ENCODE assay signal across 15 cellular contexts in the genomic region with DNA sequence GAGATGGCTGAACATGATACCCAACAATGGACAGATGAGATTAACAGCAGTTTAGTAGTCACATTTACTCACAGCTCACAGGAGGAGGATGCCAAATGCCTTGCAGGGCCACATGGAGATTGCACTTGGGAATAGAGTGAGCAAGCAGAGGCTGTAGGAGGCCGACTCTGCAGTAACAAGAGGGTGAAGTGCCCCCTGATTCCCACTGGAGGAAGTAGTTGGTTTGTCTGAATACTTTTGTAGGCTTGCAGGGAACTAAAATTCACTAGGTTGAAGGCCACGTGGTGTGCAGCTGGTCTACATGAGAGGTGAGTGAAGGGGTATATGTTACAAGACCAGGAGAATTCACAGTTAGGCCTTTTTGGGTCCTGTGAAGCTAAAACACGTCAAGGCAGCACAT.
DNase-seq lines count a peak whose midpoint lies in the region; ATAC-seq and TF ChIP-seq lines count a peak whose summit lies in the region.
"Had no signal": no experiment of that assay in that cellular context is flagged by ENCODE, and none has a peak within 500 bp of the region (broad histone marks: within the 10 kb centered on the region; RNA-seq: fewer than 3 reads in every experiment).

No MANE protein-coding gene starts in this region.

- H3K4me3 ChIP-seq in foreskin fibroblast (ENCODE audit: low read depth in 1 of 2, low read length in 2 of 2) (no peak overlapping the region), spleen (peak overlapping the region in 3 of 8 donors; percentile 7 to 37 (median 12)), lower leg skin (ENCODE audit: low read depth, poor library complexity, severe bottlenecking) (no peak overlapping the region)
- H3K4me3 ChIP-seq: colonic mucosa, GM23338, PC-9 had no signal

- DNase-seq in EH (ENCODE audit: low read depth) (peak; percentile 58), RPMI7951 (ENCODE audit: low read depth) (peak; percentile 69), foreskin fibroblast (peak; percentile 56 to 78), spleen (no peak), lower leg skin (ENCODE audit: low spot score in 2 of 2) (no peak)
- no peak for DNase-seq in activated naive CD4-positive, alpha-beta T cell treated with anti-CD3 and anti-CD28 coated beads for 36 hours
- DNase-seq: activated CD4-positive, alpha-beta memory T cell treated with anti-CD3 and anti-CD28 coated beads, Interleukin-2, amount 10 ng/mL, durations not matched to agents 7 days and 5 days; CD8-positive, alpha-beta T cell; colonic mucosa; DND-41; NCI-H2081; PC-9 had no signal

- H3K36me3 Mint-ChIP-seq in activated naive CD4-positive, alpha-beta T cell treated with anti-CD3 and anti-CD28 coated beads for 36 hours (ENCODE audit: low read depth), result no peaks in the 10 kb centered on the region
- H3K36me3 Mint-ChIP-seq: CD8-positive, alpha-beta T cell had no signal

- peaks cover 2% of the 10 kb centered on the region for H3K27me3 Mint-ChIP-seq in activated naive CD4-positive, alpha-beta T cell treated with anti-CD3 and anti-CD28 coated beads for 36 hours (ENCODE audit: low read depth)
- H3K27me3 Mint-ChIP-seq: activated CD4-positive, alpha-beta memory T cell treated with anti-CD3 and anti-CD28 coated beads, Interleukin-2, amount 10 ng/mL, durations not matched to agents 7 days and 5 days had no signal

- ATAC-seq in GM21526 (IDR thresholded peaks at IDR 0.05; ENCODE audit: low FRiP score, unreplicated experiment), result no peak
- ATAC-seq: CD8-positive, alpha-beta T cell; GM23338 had no signal

- no peak overlapping the region for H3K27ac Mint-ChIP-seq in activated naive CD4-positive, alpha-beta T cell treated with anti-CD3 and anti-CD28 coated beads for 36 hours
- H3K27ac Mint-ChIP-seq: activated CD4-positive, alpha-beta memory T cell treated with anti-CD3 and anti-CD28 coated beads, Interleukin-2, amount 10 ng/mL, durations not matched to agents 7 days and 5 days; CD8-positive, alpha-beta T cell; GM23338 had no signal

- CTCF ChIA-PET in activated naive CD4-positive, alpha-beta T cell treated with anti-CD3 and anti-CD28 coated beads for 36 hours (lab: Charles Lee), result no interaction called here

- TF ChIP-seq CTCF in foreskin fibroblast (IDR thresholded peaks at IDR 0.05; ENCODE audit: low read depth, low read length), result peak; percentile 10
- TF ChIP-seq CTCF in spleen (IDR thresholded peaks at IDR 0.05 in 8 of 11, conservative IDR thresholded peaks at IDR 0.05 in 3 of 11), result no peak
- no peak for TF ChIP-seq CTCF in lower leg skin (IDR thresholded peaks at IDR 0.05)

- H3K4me1 Mint-ChIP-seq in activated naive CD4-positive, alpha-beta T cell treated with anti-CD3 and anti-CD28 coated beads for 36 hours (ENCODE audit: low read depth), result no peaks in the 10 kb centered on the region
- H3K4me1 Mint-ChIP-seq: activated CD4-positive, alpha-beta memory T cell treated with anti-CD3 and anti-CD28 coated beads, Interleukin-2, amount 10 ng/mL, durations not matched to agents 7 days and 5 days had no signal

- no peaks in the 10 kb centered on the region for H3K9me3 ChIP-seq in spleen
- H3K9me3 ChIP-seq: colonic mucosa had no signal

- no peaks in the 10 kb centered on the region for H3K9me3 Mint-ChIP-seq in activated naive CD4-positive, alpha-beta T cell treated with anti-CD3 and anti-CD28 coated beads for 36 hours
- H3K9me3 Mint-ChIP-seq: activated CD4-positive, alpha-beta memory T cell treated with anti-CD3 and anti-CD28 coated beads, Interleukin-2, amount 10 ng/mL, durations not matched to agents 7 days and 5 days; CD8-positive, alpha-beta T cell; GM23338 had no signal

- H3K27ac ChIP-seq in spleen, result peak overlapping the region in 7 of 8 donors; percentile 27 to 77 (median 72)
- H3K27ac ChIP-seq: colonic mucosa, parathyroid adenoma had no signal

- 57 to 71% (median 64%) methylated on average over 3 of the region's 3 CpGs for WGBS in spleen, 5 donors
- WGBS in lower leg skin, 2 donors, result 60 to 67% methylated on average over 3 of the region's 3 CpGs

- TF ChIP-seq POLR2A in spleen (IDR thresholded peaks at IDR 0.05), result no peak
- TF ChIP-seq POLR2A in lower leg skin (IDR thresholded peaks at IDR 0.05), result no peak

- peaks cover 0 to 5% (median 0%) of the 10 kb centered on the region in 7 donors for H3K27me3 ChIP-seq in spleen (replicated peaks in 1 of 7)
- H3K27me3 ChIP-seq: colonic mucosa had no signal

- peaks cover 0 to 15% (median 4%) of the 10 kb centered on the region in 6 donors for H3K4me1 ChIP-seq in spleen
- H3K4me1 ChIP-seq: colonic mucosa had no signal

- H3K4me3 Mint-ChIP-seq in activated naive CD4-positive, alpha-beta T cell treated with anti-CD3 and anti-CD28 coated beads for 36 hours, result no peak overlapping the region
- H3K4me3 Mint-ChIP-seq: activated CD4-positive, alpha-beta memory T cell treated with anti-CD3 and anti-CD28 coated beads, Interleukin-2, amount 10 ng/mL, durations not matched to agents 7 days and 5 days; CD8-positive, alpha-beta T cell; GM23338 had no signal

- intact Hi-C loops in spleen (cut with DNase I; ENCODE audit: low total_unique reads) (no loop called here), lower leg skin (cut with DNase I; ENCODE audit: low total_unique reads) (no loop called here)
- intact Hi-C loops in activated naive CD4-positive, alpha-beta T cell treated with anti-CD3 and anti-CD28 coated beads for 36 hours (cut with micrococcal nuclease), result no loop called here

- no peaks in the 10 kb centered on the region for H3K36me3 ChIP-seq in spleen
- H3K36me3 ChIP-seq: colonic mucosa had no signal

Comparison
In these comparisons a context has a peak if more than half of its experiments do, and no peak if none do; other contexts are left out.
1. DNase-seq: peak in EH (single experiment), RPMI7951 (single experiment) and foreskin fibroblast (2 of 2); none in spleen (single experiment), lower leg skin (0 of 2) and activated naive CD4-positive, alpha-beta T cell treated with anti-CD3 and anti-CD28 coated beads for 36 hours (single experiment).